In genomic region chr9:91734371-91734981, GRCh38 we compare ENCODE assay signal across 8 cellular contexts.
A peak's percentile ranks its signal among the peaks of the same experiment; 100 is the strongest.
DNase-seq lines count a peak whose midpoint lies in the region; ATAC-seq and TF ChIP-seq lines count a peak whose summit lies in the region.

No MANE protein-coding gene starts in this region.

- H3K27ac ChIP-seq in neutrophil (no peak overlapping the region), tibial nerve (no peak overlapping the region)

- H3K9ac ChIP-seq in NT2/D1 (ENCODE audit: insufficient read length, low read depth) = no peak overlapping the region

- peaks cover 2% of the 10 kb centered on the region for H3K4me1 ChIP-seq in NT2/D1 (ENCODE audit: insufficient read depth, insufficient read length)
- H3K4me1 ChIP-seq in neutrophil (ENCODE audit: control insufficient read depth in 1 of 2, insufficient read depth in 1 of 2, low read depth in 1 of 2, low read length in 1 of 2) = no peaks in the 10 kb centered on the region
- peaks cover 0 to 6% (median 0%) of the 10 kb centered on the region in 4 donors for H3K4me1 ChIP-seq in tibial nerve

- peaks cover 49% of the 10 kb centered on the region for H3K36me3 ChIP-seq in NT2/D1 (ENCODE audit: insufficient read depth, insufficient read length, low read length)
- no peaks in the 10 kb centered on the region for H3K36me3 ChIP-seq in neutrophil
- no peaks in the 10 kb centered on the region for H3K36me3 ChIP-seq in tibial nerve

- no peaks in the 10 kb centered on the region for H3K27me3 ChIP-seq in NT2/D1 (ENCODE audit: insufficient read depth, insufficient read length)
- no peaks in the 10 kb centered on the region for H3K27me3 ChIP-seq in neutrophil
- H3K27me3 ChIP-seq in tibial nerve = no peaks in the 10 kb centered on the region

- no peak for TF ChIP-seq EP300 in tibial nerve (IDR thresholded peaks at IDR 0.05)

- H3K4me3 Mint-ChIP-seq in activated T-helper 1 cell treated with anti-CD3 and anti-CD28 coated beads, Interleukin-12 subunit alpha, Interleukin-12 subunit beta, Interleukin-2, Interleukin-4 antibody, amounts not matched to agents 30 ng/mL and 10 ng/mL and 1 ng/mL, durations not matched to agents 14 hours and 24 hours and 36 hours = no peak overlapping the region

- H3K27ac Mint-ChIP-seq in activated T-helper 1 cell treated with anti-CD3 and anti-CD28 coated beads, Interleukin-12 subunit alpha, Interleukin-12 subunit beta, Interleukin-2, Interleukin-4 antibody, amounts not matched to agents 30 ng/mL and 10 ng/mL and 1 ng/mL, durations not matched to agents 14 hours and 24 hours and 36 hours = no peak overlapping the region

- H3K9me3 Mint-ChIP-seq in activated T-helper 1 cell treated with anti-CD3 and anti-CD28 coated beads, Interleukin-12 subunit alpha, Interleukin-12 subunit beta, Interleukin-2, Interleukin-4 antibody, amounts not matched to agents 30 ng/mL and 10 ng/mL and 1 ng/mL, durations not matched to agents 14 hours and 24 hours and 36 hours = no peaks in the 10 kb centered on the region

- TF ChIP-seq POLR2A in tibial nerve (IDR thresholded peaks at IDR 0.05) = no peak

- H3K36me3 Mint-ChIP-seq in activated T-helper 1 cell treated with anti-CD3 and anti-CD28 coated beads, Interleukin-12 subunit alpha, Interleukin-12 subunit beta, Interleukin-2, Interleukin-4 antibody, amounts not matched to agents 30 ng/mL and 10 ng/mL and 1 ng/mL, durations not matched to agents 14 hours and 24 hours and 36 hours (ENCODE audit: low read depth) = no peaks in the 10 kb centered on the region

- H3K27me3 Mint-ChIP-seq in activated T-helper 1 cell treated with anti-CD3 and anti-CD28 coated beads, Interleukin-12 subunit alpha, Interleukin-12 subunit beta, Interleukin-2, Interleukin-4 antibody, amounts not matched to agents 30 ng/mL and 10 ng/mL and 1 ng/mL, durations not matched to agents 14 hours and 24 hours and 36 hours (ENCODE audit: insufficient read depth) = peaks cover 2% of the 10 kb centered on the region

- TF ChIP-seq CTCF in neutrophil (IDR thresholded peaks at IDR 0.05) (peak; percentile 87), tibial nerve (IDR thresholded peaks at IDR 0.05) (peak; percentile 82 to 92 (median 89))

- intact Hi-C loops in activated T-helper 1 cell treated with anti-CD3 and anti-CD28 coated beads, Interleukin-12 subunit alpha, Interleukin-12 subunit beta, Interleukin-2, Interleukin-4 antibody, amounts not matched to agents 30 ng/mL and 10 ng/mL and 1 ng/mL, durations not matched to agents 14 hours and 24 hours and 36 hours (cut with micrococcal nuclease) = loop anchor here (2.0 kb wide), 1 partner anchor 820 kb away; no protein-coding TSS in a partner anchor

- DNase-seq in NCI-H524 (lab: John Stamatoyannopoulos, UW) = peak; percentile 11 to 71
- no peak for DNase-seq in NCI-H524 treated with DMSO at 0.1 percent for 48 hours (lab: John Stamatoyannopoulos, UW)
- peak; percentile 30 for DNase-seq in NT2/D1 (ENCODE audit: low read depth, low spot score)
- DNase-seq in activated T-helper 1 cell treated with anti-CD3 and anti-CD28 coated beads, Interleukin-12 subunit alpha, Interleukin-12 subunit beta, Interleukin-2, Interleukin-4 antibody, amounts not matched to agents 30 ng/mL and 10 ng/mL and 1 ng/mL, durations not matched to agents 14 hours and 24 hours and 36 hours (ENCODE audit: low spot score) = peak; percentile 33
- DNase-seq in fibroblast of peridontal ligament (ENCODE audit: extremely low read depth) = peak; percentile 53
- DNase-seq in tibial nerve (ENCODE audit: low spot score in 2 of 2) = peak; percentile 66 to 82

- H3K9me3 ChIP-seq in NT2/D1 (ENCODE audit: insufficient read depth, low read length) = no peaks in the 10 kb centered on the region
- H3K9me3 ChIP-seq in neutrophil = no peaks in the 10 kb centered on the region
- H3K9me3 ChIP-seq in tibial nerve = no peaks in the 10 kb centered on the region

- H3K4me1 Mint-ChIP-seq in activated T-helper 1 cell treated with anti-CD3 and anti-CD28 coated beads, Interleukin-12 subunit alpha, Interleukin-12 subunit beta, Interleukin-2, Interleukin-4 antibody, amounts not matched to agents 30 ng/mL and 10 ng/mL and 1 ng/mL, durations not matched to agents 14 hours and 24 hours and 36 hours (ENCODE audit: low read depth) = peaks cover 8% of the 10 kb centered on the region

- WGBS in tibial nerve, 2 donors = 38 to 56% methylated on average over 10 to 14 of the region's 14 CpGs

- no peak for ATAC-seq in HG02938 (IDR thresholded peaks at IDR 0.05; ENCODE audit: unreplicated experiment)

- H3K4me3 ChIP-seq in NT2/D1 (ENCODE audit: insufficient read length, low read depth) (no peak overlapping the region), neutrophil (ENCODE audit: low read depth in 1 of 2, low read length in 1 of 2) (no peak overlapping the region), tibial nerve (no peak overlapping the region)
